Comparison of ENCODE assay signal across 13 cellular contexts in the genomic region with DNA sequence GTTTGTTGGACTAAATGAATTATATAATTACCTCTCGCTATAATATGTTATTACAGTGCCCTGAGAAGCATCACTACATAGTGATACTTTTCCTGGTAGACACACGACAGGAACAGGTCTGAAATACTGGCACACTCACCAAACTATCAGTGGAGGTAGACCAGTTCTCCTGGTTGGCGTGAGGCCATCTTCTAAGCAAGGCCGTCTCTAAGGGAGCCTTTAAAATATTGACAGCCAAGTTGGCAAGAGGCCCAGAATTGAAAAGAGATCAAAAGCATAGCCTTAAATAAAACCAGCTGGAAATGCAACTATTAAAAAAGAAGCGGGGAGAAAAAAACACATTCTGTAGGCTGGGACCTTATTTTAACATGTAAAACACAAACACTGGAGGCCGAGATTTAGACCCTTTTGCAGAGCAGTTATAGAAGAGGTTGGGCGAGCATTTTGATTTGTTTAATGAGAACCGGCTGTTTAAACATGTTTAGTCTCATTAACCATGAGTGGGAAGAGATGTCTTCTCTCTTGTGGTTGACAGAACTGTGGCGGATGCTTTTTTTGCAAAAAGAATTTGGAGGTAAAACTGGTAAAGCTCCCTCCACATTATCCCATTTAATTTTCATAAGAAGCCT.
DNase-seq lines count a peak whose midpoint lies in the region; ATAC-seq and TF ChIP-seq lines count a peak whose summit lies in the region.
"Had no signal": no experiment of that assay in that cellular context is flagged by ENCODE, and none has a peak within 500 bp of the region (broad histone marks: within the 10 kb centered on the region; RNA-seq: fewer than 3 reads in every experiment).

No MANE protein-coding gene starts in this region.

- no peaks in the 10 kb centered on the region for H3K79me2 ChIP-seq in GM23248 (ENCODE audit: insufficient read depth)

- H4K20me1 ChIP-seq in GM23248 (ENCODE audit: insufficient read depth) = no peaks in the 10 kb centered on the region

- TF ChIP-seq POLR2A in gastroesophageal sphincter (IDR thresholded peaks at IDR 0.05) = no peak

- H2AFZ ChIP-seq in GM23248 = no peak overlapping the region

- H3K27me3 ChIP-seq in gastroesophageal sphincter (no peaks in the 10 kb centered on the region), GM23248 (replicated peaks; ENCODE audit: insufficient read depth) (no peaks in the 10 kb centered on the region), lower lobe of right lung (ENCODE audit: low read depth) (no peaks in the 10 kb centered on the region)

- no peak for TF ChIP-seq EP300 in gastroesophageal sphincter (IDR thresholded peaks at IDR 0.05)

- no peak overlapping the region for H3K4me2 ChIP-seq in GM23248 (ENCODE audit: unreplicated experiment)

- 23 to 28% methylated on average over 6 to 8 of the region's 9 CpGs for WGBS in gastroesophageal sphincter (ENCODE audit: low coverage in 1 of 2), 2 donors
- 6 to 7% methylated on average over 9 of the region's 9 CpGs for WGBS in GM23248 (ENCODE audit: low coverage in 1 of 2, low lambda C conversion rate in 2 of 2, missing lambda C conversion rate in 2 of 2), 2 experiments

- ATAC-seq in gastroesophageal sphincter (no peak), HG03521 (IDR thresholded peaks at IDR 0.05; ENCODE audit: unreplicated experiment) (no peak), lower lobe of right lung (no peak)

- H3K9me3 ChIP-seq in gastroesophageal sphincter (no peaks in the 10 kb centered on the region), GM23248 (ENCODE audit: low read depth) (no peaks in the 10 kb centered on the region), lower lobe of right lung (no peaks in the 10 kb centered on the region)

- H3K4me1 ChIP-seq in gastroesophageal sphincter = no peaks in the 10 kb centered on the region
- H3K4me1 ChIP-seq in GM23248 (ENCODE audit: insufficient read depth) = no peaks in the 10 kb centered on the region
- no peaks in the 10 kb centered on the region for H3K4me1 ChIP-seq in lower lobe of right lung

- DNase-seq in COLO668 (lab: John Stamatoyannopoulos, UW; ENCODE audit: unreplicated experiment) = peak; percentile 78
- DNase-seq in NCI-H146 (lab: John Stamatoyannopoulos, UW) = peak; percentile 93
- DNase-seq in NCI-H748 (lab: John Stamatoyannopoulos, UW; ENCODE audit: unreplicated experiment) = peak; percentile 96
- peak; percentile 12 for DNase-seq in fibroblast of mammary gland (ENCODE audit: low read depth)
- no peak for DNase-seq in GM23248
- DNase-seq in lower lobe of right lung = no peak
- DNase-seq: activated naive CD4-positive, alpha-beta T cell; KBM-7; mesendoderm; occipital lobe; trophoblast cell had no signal

- H3K9me2 ChIP-seq in GM23248 (ENCODE audit: insufficient read depth) = no peaks in the 10 kb centered on the region

- in situ Hi-C loops in GM23248 (cut with MboI) = no loop called here

- H3F3A ChIP-seq in GM23248 (ENCODE audit: insufficient read depth) = no peaks in the 10 kb centered on the region

- H3K4me3 ChIP-seq in fibroblast of mammary gland (ENCODE audit: control insufficient read depth, low read depth, low read length) (no peak overlapping the region), gastroesophageal sphincter (no peak overlapping the region), GM23248 (no peak overlapping the region), lower lobe of right lung (no peak overlapping the region)

- TF ChIP-seq CTCF in fibroblast of mammary gland (conservative IDR thresholded peaks at IDR 0.05; ENCODE audit: control insufficient read depth, insufficient read depth, low read depth, low read length) = no peak
- no peak for TF ChIP-seq CTCF in gastroesophageal sphincter (IDR thresholded peaks at IDR 0.05)
- no peak for TF ChIP-seq CTCF in lower lobe of right lung (IDR thresholded peaks at IDR 0.05)

- no peak overlapping the region for H3K9ac ChIP-seq in GM23248

- H3K36me3 ChIP-seq in gastroesophageal sphincter = no peaks in the 10 kb centered on the region
- H3K36me3 ChIP-seq in GM23248 (ENCODE audit: low read depth) = no peaks in the 10 kb centered on the region
- H3K36me3 ChIP-seq in lower lobe of right lung = no peaks in the 10 kb centered on the region

- H3K27ac ChIP-seq in gastroesophageal sphincter = no peak overlapping the region
- H3K27ac ChIP-seq in GM23248 = no peak overlapping the region
- H3K27ac ChIP-seq in lower lobe of right lung = no peak overlapping the region

- intact Hi-C loops in lower lobe of right lung (cut with DNase I) = no loop called here

Comparison
In these comparisons a context has a peak if more than half of its experiments do, and no peak if none do; other contexts are left out.
1. DNase-seq: peak in COLO668 (single experiment), NCI-H146 (single experiment), NCI-H748 (single experiment) and fibroblast of mammary gland (single experiment); none in GM23248 (single experiment) and lower lobe of right lung (single experiment).